26 cellular contexts compared by ENCODE assay signal in the genomic region with DNA sequence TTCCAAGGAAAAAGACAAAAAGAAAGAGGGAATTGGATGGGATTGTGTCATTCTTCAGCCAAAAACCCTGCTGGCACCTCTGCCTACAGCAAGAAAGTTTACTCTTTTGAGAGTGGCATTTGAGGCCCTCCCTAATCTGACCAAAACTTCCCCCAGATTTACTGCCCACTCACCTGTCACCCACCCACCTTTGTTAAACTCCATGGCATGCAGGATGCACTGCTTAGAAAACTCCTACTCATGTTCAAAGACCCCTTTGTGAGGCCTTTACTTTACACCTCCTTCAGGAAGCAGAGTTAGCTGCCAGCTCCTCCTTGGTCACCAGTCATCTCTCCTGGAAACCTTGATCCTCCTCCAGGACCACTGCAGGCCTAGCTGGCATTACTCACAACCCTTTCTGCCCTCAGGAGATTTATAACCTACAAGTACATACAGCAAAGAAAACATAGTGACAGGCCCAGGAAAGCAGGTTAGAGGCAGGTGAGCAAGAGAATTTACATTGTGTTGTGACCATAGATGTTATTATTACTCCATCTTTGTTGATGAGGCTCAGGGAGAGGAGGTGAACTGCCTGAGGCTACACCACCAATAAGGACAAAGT. TPM values are rescaled to one million over a fixed set of nuclear protein-coding genes. Genes with fewer than 3 reads are reported as not detected.
"Had no signal": no experiment of that assay in that cellular context is flagged by ENCODE, and none has a peak within 500 bp of the region (broad histone marks: within the 10 kb centered on the region; RNA-seq: fewer than 3 reads in every experiment).

No MANE protein-coding gene starts in this region.

- H3K27me3 ChIP-seq: esophagus squamous epithelium, heart right ventricle, pancreas, suprapubic skin, tibial nerve, uterus had no signal

- ATAC-seq: heart right ventricle; left colon; natural killer cell treated with Interleukin-12 subunit alpha and Interleukin-12 subunit beta and Interleukin-15 and Interleukin-18, amount 100 ng/mL, for 72 hours; sciatic nerve; stimulated activated effector memory CD8-positive, alpha-beta T cell treated with anti-CD3 and anti-CD28 coated beads, Interleukin-12 subunit alpha, Interleukin-12 subunit beta, amount 100 ng/mL, for 72 hours; stimulated activated naive CD8-positive, alpha-beta T cell treated with anti-CD3 and anti-CD28 coated beads, Interleukin-15, amount 100 ng/mL, for 72 hours; T-helper 17 cell had no signal

- H3K27ac Mint-ChIP-seq: activated CD4-positive, alpha-beta memory T cell treated with anti-CD3 and anti-CD28 coated beads for 36 hours; activated naive CD8-positive, alpha-beta T cell treated with anti-CD3 and anti-CD28 coated beads for 36 hours; dendritic cell treated with granulocyte-macrophage colony-stimulating factor and Interleukin-4, amounts not matched to agents 40 ng/mL and 50 ng/mL, for 4 days; mesothelial cell of epicardium; natural killer cell treated with Interleukin-12 subunit alpha and Interleukin-12 subunit beta and Interleukin-15 and Interleukin-18, amount 100 ng/mL, for 72 hours; stimulated activated effector memory CD8-positive, alpha-beta T cell treated with anti-CD3 and anti-CD28 coated beads, Interleukin-12 subunit alpha, Interleukin-12 subunit beta, amount 100 ng/mL, for 72 hours; stimulated activated naive CD8-positive, alpha-beta T cell treated with anti-CD3 and anti-CD28 coated beads, Interleukin-15, amount 100 ng/mL, for 72 hours; T-helper 17 cell had no signal

- H3K4me1 ChIP-seq: esophagus squamous epithelium, lower lobe of right lung, pancreas, suprapubic skin, uterus had no signal

- H3K9me3 Mint-ChIP-seq: activated CD4-positive, alpha-beta memory T cell treated with anti-CD3 and anti-CD28 coated beads for 36 hours; activated naive CD8-positive, alpha-beta T cell treated with anti-CD3 and anti-CD28 coated beads for 36 hours; dendritic cell treated with granulocyte-macrophage colony-stimulating factor and Interleukin-4, amounts not matched to agents 40 ng/mL and 50 ng/mL, for 4 days; natural killer cell treated with Interleukin-12 subunit alpha and Interleukin-12 subunit beta and Interleukin-15 and Interleukin-18, amount 100 ng/mL, for 72 hours; stimulated activated effector memory CD8-positive, alpha-beta T cell treated with anti-CD3 and anti-CD28 coated beads, Interleukin-12 subunit alpha, Interleukin-12 subunit beta, amount 100 ng/mL, for 72 hours; stimulated activated naive CD8-positive, alpha-beta T cell treated with anti-CD3 and anti-CD28 coated beads, Interleukin-15, amount 100 ng/mL, for 72 hours had no signal

- H3K27ac ChIP-seq: esophagus squamous epithelium, heart right ventricle, lower lobe of right lung, pancreas, suprapubic skin, tibial nerve, uterus had no signal

- H3K36me3 ChIP-seq: esophagus squamous epithelium, heart right ventricle, lower lobe of right lung, pancreas, suprapubic skin, tibial nerve, uterus had no signal

- DNase-seq: activated CD4-positive, alpha-beta memory T cell treated with anti-CD3 and anti-CD28 coated beads for 36 hours; activated CD4-positive, alpha-beta T cell treated with anti-CD3 and anti-CD28 coated beads for 48 hours; activated naive CD4-positive, alpha-beta T cell treated with Interleukin-2 at 50 U/mL for 16 hours; activated naive CD8-positive, alpha-beta T cell treated with anti-CD3 and anti-CD28 coated beads for 36 hours; activated T-cell treated with anti-CD3 and anti-CD28 coated beads, Interleukin-2, amount 50 U/mL, for 48 hours; amniotic stem cell; effector memory CD4-positive, alpha-beta T cell; esophagus squamous epithelium; heart right ventricle; islet precursor cell; left colon; lower lobe of right lung; pancreas; small intestine; stimulated activated CD4-positive, alpha-beta T cell treated with anti-CD3 and anti-CD28 coated beads, Interleukin-2, amount 100 ng/mL, for 24 hours; stimulated activated naive CD8-positive, alpha-beta T cell treated with anti-CD3 and anti-CD28 coated beads, Interleukin-15, amount 100 ng/mL, for 72 hours; SW 1271; T-helper 17 cell; uterus had no signal

- H3K36me3 Mint-ChIP-seq: activated CD4-positive, alpha-beta memory T cell treated with anti-CD3 and anti-CD28 coated beads for 36 hours; activated naive CD8-positive, alpha-beta T cell treated with anti-CD3 and anti-CD28 coated beads for 36 hours; mesothelial cell of epicardium; natural killer cell treated with Interleukin-12 subunit alpha and Interleukin-12 subunit beta and Interleukin-15 and Interleukin-18, amount 100 ng/mL, for 72 hours; stimulated activated effector memory CD8-positive, alpha-beta T cell treated with anti-CD3 and anti-CD28 coated beads, Interleukin-12 subunit alpha, Interleukin-12 subunit beta, amount 100 ng/mL, for 72 hours had no signal

- H3K4me3 ChIP-seq: esophagus squamous epithelium, heart right ventricle, lower lobe of right lung, pancreas, suprapubic skin, tibial nerve, uterus had no signal

- H3K4me3 Mint-ChIP-seq: activated CD4-positive, alpha-beta memory T cell treated with anti-CD3 and anti-CD28 coated beads for 36 hours; activated naive CD8-positive, alpha-beta T cell treated with anti-CD3 and anti-CD28 coated beads for 36 hours; dendritic cell treated with granulocyte-macrophage colony-stimulating factor and Interleukin-4, amounts not matched to agents 40 ng/mL and 50 ng/mL, for 4 days; mesothelial cell of epicardium; natural killer cell treated with Interleukin-12 subunit alpha and Interleukin-12 subunit beta and Interleukin-15 and Interleukin-18, amount 100 ng/mL, for 72 hours; stimulated activated effector memory CD8-positive, alpha-beta T cell treated with anti-CD3 and anti-CD28 coated beads, Interleukin-12 subunit alpha, Interleukin-12 subunit beta, amount 100 ng/mL, for 72 hours; stimulated activated naive CD8-positive, alpha-beta T cell treated with anti-CD3 and anti-CD28 coated beads, Interleukin-15, amount 100 ng/mL, for 72 hours; T-helper 17 cell had no signal

- H3K4me1 Mint-ChIP-seq: activated naive CD8-positive, alpha-beta T cell treated with anti-CD3 and anti-CD28 coated beads for 36 hours; mesothelial cell of epicardium; stimulated activated effector memory CD8-positive, alpha-beta T cell treated with anti-CD3 and anti-CD28 coated beads, Interleukin-12 subunit alpha, Interleukin-12 subunit beta, amount 100 ng/mL, for 72 hours; stimulated activated naive CD8-positive, alpha-beta T cell treated with anti-CD3 and anti-CD28 coated beads, Interleukin-15, amount 100 ng/mL, for 72 hours; T-helper 17 cell had no signal

- H3K9me3 ChIP-seq: esophagus squamous epithelium, lower lobe of right lung, pancreas, suprapubic skin, tibial nerve, uterus had no signal

RNA-seq across cellular contexts. Expression of a gene that starts 10.3 kb away (rescaled TPM):
- total RNA-seq: activated CD4-positive, alpha-beta memory T cell treated with anti-CD3 and anti-CD28 coated beads for 36 hours; activated naive CD8-positive, alpha-beta T cell treated with anti-CD3 and anti-CD28 coated beads for 36 hours; natural killer cell treated with Interleukin-12 subunit alpha and Interleukin-12 subunit beta and Interleukin-15 and Interleukin-18, amount 100 ng/mL, for 72 hours; T-helper 17 cell had no signal
